In genomic region chr5:91133183-91133582, GRCh38 we compare ENCODE assay signal across 1 cellular context.
TF ChIP-seq lines count a peak whose summit lies in the region.

No MANE protein-coding gene starts in this region.

TF ChIP-seq in IMR-90, 13 proteins besides CTCF, POLR2A, EP300 and RAD21 (continued from another document):
- TF ChIP-seq CEBPB (IDR thresholded peaks at IDR 0.05; ENCODE audit: low read depth, low read length) (no peak), MXI1 (IDR thresholded peaks at IDR 0.05; ENCODE audit: borderline replicate concordance, low read depth, low read length) (no peak), USF2 (IDR thresholded peaks at IDR 0.05; ENCODE audit: low read depth, low read length) (no peak)
